24 cellular contexts compared by ENCODE assay signal in genomic region chr1:63245186-63245585, GRCh38.
A peak's percentile ranks its signal among the peaks of the same experiment; 100 is the strongest.
DNase-seq lines count a peak whose midpoint lies in the region; FAIRE-seq and TF ChIP-seq lines count a peak whose summit lies in the region.
"Had no signal": no experiment of that assay in that cellular context is flagged by ENCODE, and none has a peak within 500 bp of the region (broad histone marks: within the 10 kb centered on the region; RNA-seq: fewer than 3 reads in every experiment).

No MANE protein-coding gene starts in this region.

- H3K9me3 ChIP-seq in H1 (ENCODE audit: insufficient read depth in 2 of 2, low read depth in 1 of 2, low read length in 1 of 2) (no peaks in the 10 kb centered on the region), neural progenitor cell (ENCODE audit: low read depth) (no peaks in the 10 kb centered on the region), stomach (no peaks in the 10 kb centered on the region)
- H3K9me3 ChIP-seq: BLaER1 treated with 17β-estradiol and CSF1 and Interleukin-3, amounts not matched to agents 10 nM and 100 nM; Caco-2 had no signal

- H3K4ac ChIP-seq in H1 (replicated peaks; ENCODE audit: insufficient read length, low read depth, low read length) = no peak overlapping the region

- no peak overlapping the region for H2AK5ac ChIP-seq in H1 (ENCODE audit: low read depth, low read length)

- no peak overlapping the region for H2BK120ac ChIP-seq in H1 (replicated peaks; ENCODE audit: low read depth, low read length)

- H3K79me1 ChIP-seq in H1 (ENCODE audit: low read depth, low read length) = no peaks in the 10 kb centered on the region

- H3K4me3 ChIP-seq in H1 (ENCODE audit: extremely low read depth in 1 of 4, insufficient read depth in 2 of 4, low read depth in 3 of 4, low read length in 4 of 4) = no peak overlapping the region
- no peak overlapping the region for H3K4me3 ChIP-seq in neural progenitor cell
- H3K4me3 ChIP-seq in stomach = no peak overlapping the region
- H3K4me3 ChIP-seq: BLaER1 treated with 17β-estradiol and CSF1 and Interleukin-3, amounts not matched to agents 10 nM and 100 nM had no signal

- no peaks in the 10 kb centered on the region for H3K79me2 ChIP-seq in H1 (ENCODE audit: control insufficient read depth in 1 of 2, insufficient read depth in 2 of 2, low read length in 2 of 2)
- H3K79me2 ChIP-seq in neural progenitor cell (ENCODE audit: low read depth) = no peaks in the 10 kb centered on the region

- no peak overlapping the region for H2BK12ac ChIP-seq in H1 (ENCODE audit: low read depth, low read length)

- POLR2A ChIA-PET in H1 (lab: Charles Lee; ENCODE audit: partially characterized antibody) = no interaction called here

- no peak for TF ChIP-seq RAD21 in H1 (IDR thresholded peaks at IDR 0.05 in 1 of 2, conservative IDR thresholded peaks at IDR 0.05 in 1 of 2; ENCODE audit: low read depth in 2 of 2, low read length in 2 of 2)

- intact Hi-C loops in stomach (cut with DNase I; ENCODE audit: low total_unique reads) = no loop called here
- intact Hi-C loops in activated T-helper 2 cell treated with anti-CD3 and anti-CD28 coated beads, Interferon-gamma antibody, Interleukin-2, Interleukin-4, amounts not matched to agents 10 μg/mL and 5 μg/mL and 100 μg/mL, durations not matched to agents 14 hours and 24 hours and 36 hours (cut with micrococcal nuclease) = no loop called here

- H3F3A ChIP-seq in neural progenitor cell (ENCODE audit: low read depth) = no peaks in the 10 kb centered on the region

- H3K4me2 ChIP-seq in H1 (ENCODE audit: insufficient read depth in 1 of 2, low read depth in 2 of 2, low read length in 2 of 2) (no peak overlapping the region), neural progenitor cell (no peak overlapping the region)
- H3K4me2 ChIP-seq: BLaER1 treated with 17β-estradiol and CSF1 and Interleukin-3, amounts not matched to agents 10 nM and 100 nM had no signal

- TF ChIP-seq CTCF in H1 (IDR thresholded peaks at IDR 0.05; ENCODE audit: control extremely low read depth in 1 of 3, insufficient read depth in 1 of 3, low read depth in 1 of 3, low read length in 3 of 3) (no peak), neural progenitor cell (IDR thresholded peaks at IDR 0.05) (no peak), stomach (IDR thresholded peaks at IDR 0.05) (no peak), osteocyte (IDR thresholded peaks at IDR 0.05) (no peak)

- H3K4me1 ChIP-seq in H1 (replicated peaks in 1 of 4; ENCODE audit: control insufficient read depth in 3 of 4, insufficient read depth in 4 of 4, low read length in 3 of 4) (peaks cover 0 to 4% (median 0%) of the 10 kb centered on the region in 4 experiments; a peak in 2 of 7 replicates), neural progenitor cell (peaks cover 10% of the 10 kb centered on the region), stomach (no peaks in the 10 kb centered on the region)
- H3K4me1 ChIP-seq: BLaER1 treated with 17β-estradiol and CSF1 and Interleukin-3, amounts not matched to agents 10 nM and 100 nM; Caco-2 had no signal

- DNase-seq in NCI-H82 (lab: John Stamatoyannopoulos, UW) (peak; percentile 88), SK-MEL-5 (ENCODE audit: low read depth, low spot score) (peak; percentile 71), H1 (ENCODE audit: low read depth in 1 of 2, low spot score in 2 of 2) (no peak), neural progenitor cell (ENCODE audit: low spot score) (no peak), GM19238 (ENCODE audit: insufficient read length, low spot score) (no peak), stomach (no peak), osteocyte (ENCODE audit: extremely low spot score, unreplicated experiment) (no peak)
- no peak for DNase-seq in activated T-helper 2 cell treated with anti-CD3 and anti-CD28 coated beads, Interferon-gamma antibody, Interleukin-2, Interleukin-4, amounts not matched to agents 10 μg/mL and 5 μg/mL and 100 μg/mL, durations not matched to agents 14 hours and 24 hours and 36 hours (ENCODE audit: low spot score)
- DNase-seq: 8988T; ACHN; AML-193; Caco-2; Calu3; CD4-positive, alpha-beta T cell; CD8-positive, alpha-beta T cell; DMS79 treated with DMSO at 0.1 percent for 48 hours; GF-D8 had no signal

- H3K36me3 Mint-ChIP-seq in neural progenitor cell (no peaks in the 10 kb centered on the region), osteocyte (ENCODE audit: unreplicated experiment) (no peaks in the 10 kb centered on the region)
- no peaks in the 10 kb centered on the region for H3K36me3 Mint-ChIP-seq in activated T-helper 2 cell treated with anti-CD3 and anti-CD28 coated beads, Interferon-gamma antibody, Interleukin-2, Interleukin-4, amounts not matched to agents 10 μg/mL and 5 μg/mL and 100 μg/mL, durations not matched to agents 14 hours and 24 hours and 36 hours (ENCODE audit: low read depth)
- H3K36me3 Mint-ChIP-seq: CD8-positive, alpha-beta T cell had no signal

- H2AFZ ChIP-seq in H1 (ENCODE audit: low read length) = 0 out of 2 replicates have a peak overlapping the region, but pooled peaks have one; percentile 5
- peak overlapping the region; percentile 17 for H2AFZ ChIP-seq in neural progenitor cell (replicated peaks)

- H3K27me3 ChIP-seq in H1 (replicated peaks in 1 of 4; ENCODE audit: control insufficient read depth in 3 of 4, extremely low read depth in 1 of 4, insufficient read depth in 3 of 4, low read length in 3 of 4) (no peaks in the 10 kb centered on the region), neural progenitor cell (no peaks in the 10 kb centered on the region), stomach (no peaks in the 10 kb centered on the region)
- H3K27me3 ChIP-seq: BLaER1 treated with 17β-estradiol and CSF1 and Interleukin-3, amounts not matched to agents 10 nM and 100 nM had no signal

- H3K23me2 ChIP-seq in H1 (ENCODE audit: low read depth, low read length) = no peaks in the 10 kb centered on the region

- H3K18ac ChIP-seq in H1 (ENCODE audit: extremely low read depth, low read length) = peak overlapping the region; percentile 51; the same call in 1 of the 2 replicates

- H4K20me1 ChIP-seq in H1 (replicated peaks in 1 of 2; ENCODE audit: control insufficient read depth in 1 of 2, insufficient read depth in 2 of 2, low read length in 2 of 2) (no peaks in the 10 kb centered on the region), neural progenitor cell (ENCODE audit: low read depth) (no peaks in the 10 kb centered on the region)
- H4K20me1 ChIP-seq: BLaER1 treated with 17β-estradiol and CSF1 and Interleukin-3, amounts not matched to agents 10 nM and 100 nM had no signal

- H3K27ac ChIP-seq in H1 (ENCODE audit: low read depth, low read length) (no peak overlapping the region), neural progenitor cell (no peak overlapping the region), stomach (no peak overlapping the region)
- H3K27ac ChIP-seq: BLaER1 treated with 17β-estradiol and CSF1 and Interleukin-3, amounts not matched to agents 10 nM and 100 nM; C4-2B had no signal

- H2BK15ac ChIP-seq in H1 (ENCODE audit: low read length) = no peak overlapping the region

- WGBS in H1 (ENCODE audit: extremely low coverage in 1 of 2, insufficient coverage in 1 of 2, insufficient read length in 1 of 2, insufficient replicate concordance in 2 of 2, low coverage in 1 of 2, low lambda C conversion rate in 2 of 2, missing lambda C conversion rate in 1 of 2), 2 experiments = 90% methylated on average over 3 of the region's 3 CpGs; no CpG with 5 or more reads in 1 of the 2 experiments
- 69 to 81% (median 76%) methylated on average over 3 of the region's 3 CpGs for WGBS in stomach, 5 donors

- TF ChIP-seq POLR2A in H1 (IDR thresholded peaks at IDR 0.05; ENCODE audit: control extremely low read depth in 1 of 2, low read depth in 2 of 2, low read length in 2 of 2) = no peak
- no peak for TF ChIP-seq POLR2A in stomach (IDR thresholded peaks at IDR 0.05)

- H3K27ac Mint-ChIP-seq in neural progenitor cell (no peak overlapping the region), osteocyte (ENCODE audit: unreplicated experiment) (no peak overlapping the region)
- H3K27ac Mint-ChIP-seq in activated T-helper 2 cell treated with anti-CD3 and anti-CD28 coated beads, Interferon-gamma antibody, Interleukin-2, Interleukin-4, amounts not matched to agents 10 μg/mL and 5 μg/mL and 100 μg/mL, durations not matched to agents 14 hours and 24 hours and 36 hours = no peak overlapping the region
- H3K27ac Mint-ChIP-seq: B cell; CD4-positive, alpha-beta T cell; CD8-positive, alpha-beta T cell had no signal

- CTCF ChIA-PET in H1 (lab: Charles Lee; ENCODE audit: partially characterized antibody) = no interaction called here

- no peak for TF ChIP-seq EP300 in H1 (IDR thresholded peaks at IDR 0.05; ENCODE audit: borderline replicate concordance in 1 of 2, low read depth in 2 of 2, low read length in 2 of 2)
- no peak for TF ChIP-seq EP300 in stomach (IDR thresholded peaks at IDR 0.05)

- H3K14ac ChIP-seq in H1 (ENCODE audit: insufficient read length) = no peak overlapping the region

- H3K27me3 Mint-ChIP-seq in neural progenitor cell (ENCODE audit: insufficient read depth, low read depth) (no peaks in the 10 kb centered on the region), osteocyte (ENCODE audit: unreplicated experiment) (peaks cover 4% of the 10 kb centered on the region)
- H3K27me3 Mint-ChIP-seq in activated T-helper 2 cell treated with anti-CD3 and anti-CD28 coated beads, Interferon-gamma antibody, Interleukin-2, Interleukin-4, amounts not matched to agents 10 μg/mL and 5 μg/mL and 100 μg/mL, durations not matched to agents 14 hours and 24 hours and 36 hours (ENCODE audit: low read depth) = peaks cover 2% of the 10 kb centered on the region
- H3K27me3 Mint-ChIP-seq: B cell had no signal

- no peak overlapping the region for H3K4me3 Mint-ChIP-seq in neural progenitor cell
- H3K4me3 Mint-ChIP-seq in activated T-helper 2 cell treated with anti-CD3 and anti-CD28 coated beads, Interferon-gamma antibody, Interleukin-2, Interleukin-4, amounts not matched to agents 10 μg/mL and 5 μg/mL and 100 μg/mL, durations not matched to agents 14 hours and 24 hours and 36 hours (ENCODE audit: low read depth) = no peak overlapping the region
- H3K4me3 Mint-ChIP-seq in osteocyte (ENCODE audit: unreplicated experiment) = no peak overlapping the region
- H3K4me3 Mint-ChIP-seq: B cell; CD4-positive, alpha-beta T cell; CD8-positive, alpha-beta T cell had no signal

- no peaks in the 10 kb centered on the region for H3K36me3 ChIP-seq in H1 (ENCODE audit: control insufficient read depth in 2 of 4, insufficient read depth in 4 of 4, low read length in 3 of 4)
- no peaks in the 10 kb centered on the region for H3K36me3 ChIP-seq in neural progenitor cell
- no peaks in the 10 kb centered on the region for H3K36me3 ChIP-seq in stomach
- H3K36me3 ChIP-seq: BLaER1 treated with 17β-estradiol and CSF1 and Interleukin-3, amounts not matched to agents 10 nM and 100 nM had no signal

- no peak overlapping the region for H2BK5ac ChIP-seq in H1 (ENCODE audit: low read depth, low read length)

- in situ Hi-C loops in SK-MEL-5 (cut with HindIII; ENCODE audit: low pct_unique_long_range_greater_than_20kb, low sequenced_read_pairs) = no loop called here

- H3K23ac ChIP-seq in H1 (ENCODE audit: insufficient read length) = no peak overlapping the region

- no peak overlapping the region for H2BK20ac ChIP-seq in H1 (ENCODE audit: low read length)

- no peak for FAIRE-seq in H1 (lab: Jason Lieb, UNC)
- FAIRE-seq: A204.1, D721Med, G401.6, GM12891 had no signal

- H4K91ac ChIP-seq in H1 (replicated peaks; ENCODE audit: insufficient read length, low read length) = no peak overlapping the region

- no peak overlapping the region for H3K56ac ChIP-seq in H1 (replicated peaks; ENCODE audit: insufficient read length, low read depth, low read length)

- H3K9ac ChIP-seq in H1 (replicated peaks in 1 of 4; ENCODE audit: extremely low read depth in 1 of 4, low read depth in 3 of 4, low read length in 3 of 4) (no peak overlapping the region), neural progenitor cell (no peak overlapping the region)
- H3K9ac ChIP-seq: BLaER1 treated with 17β-estradiol and CSF1 and Interleukin-3, amounts not matched to agents 10 nM and 100 nM had no signal

- no peak overlapping the region for H4K5ac ChIP-seq in H1 (ENCODE audit: insufficient read length, low read depth, low read length)

- no peak overlapping the region for H4K8ac ChIP-seq in H1 (ENCODE audit: extremely low read depth, insufficient read depth, low read length)

- H3K4me1 Mint-ChIP-seq in neural progenitor cell (peaks cover 5% of the 10 kb centered on the region), osteocyte (ENCODE audit: unreplicated experiment) (no peaks in the 10 kb centered on the region)
- no peaks in the 10 kb centered on the region for H3K4me1 Mint-ChIP-seq in activated T-helper 2 cell treated with anti-CD3 and anti-CD28 coated beads, Interferon-gamma antibody, Interleukin-2, Interleukin-4, amounts not matched to agents 10 μg/mL and 5 μg/mL and 100 μg/mL, durations not matched to agents 14 hours and 24 hours and 36 hours (ENCODE audit: low read depth)
- H3K4me1 Mint-ChIP-seq: B cell had no signal

- H3K9me3 Mint-ChIP-seq in neural progenitor cell = no peaks in the 10 kb centered on the region
- H3K9me3 Mint-ChIP-seq in activated T-helper 2 cell treated with anti-CD3 and anti-CD28 coated beads, Interferon-gamma antibody, Interleukin-2, Interleukin-4, amounts not matched to agents 10 μg/mL and 5 μg/mL and 100 μg/mL, durations not matched to agents 14 hours and 24 hours and 36 hours = no peaks in the 10 kb centered on the region
- H3K9me3 Mint-ChIP-seq in osteocyte (ENCODE audit: unreplicated experiment) = no peaks in the 10 kb centered on the region
- H3K9me3 Mint-ChIP-seq: CD4-positive, alpha-beta T cell had no signal

Comparison
In these comparisons a context has a peak if more than half of its experiments do, and no peak if none do; other contexts are left out.
1. DNase-seq: peak in NCI-H82 (single experiment) and SK-MEL-5 (single experiment); none in H1 (0 of 2), neural progenitor cell (single experiment), GM19238 (single experiment), stomach (single experiment), activated T-helper 2 cell treated with anti-CD3 and anti-CD28 coated beads, Interferon-gamma antibody, Interleukin-2, Interleukin-4, amounts not matched to agents 10 μg/mL and 5 μg/mL and 100 μg/mL, durations not matched to agents 14 hours and 24 hours and 36 hours (single experiment) and osteocyte (single experiment).